Comparison of ENCODE assay signal across 1 cellular context in the genomic region with DNA sequence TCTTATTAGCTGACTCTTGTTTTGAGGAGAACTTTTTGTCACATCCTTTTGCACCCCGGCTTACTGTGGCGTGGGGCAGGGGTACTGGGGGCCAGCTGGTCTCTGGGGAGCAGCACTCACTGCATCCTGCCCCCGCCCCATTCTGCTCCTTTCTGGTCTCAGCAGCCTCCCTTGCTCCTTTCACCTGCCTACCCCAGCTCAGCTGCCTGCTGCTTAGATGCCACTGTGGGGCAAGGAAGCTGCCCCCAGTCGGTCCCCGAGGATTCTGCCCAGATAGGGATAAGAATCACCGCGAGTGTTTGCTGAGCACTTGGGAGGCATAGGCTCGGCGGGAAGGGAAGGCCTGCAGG.
TF ChIP-seq lines count a peak whose summit lies in the region.

No MANE protein-coding gene starts in this region.

TF ChIP-seq in H1, 55 proteins besides CTCF, POLR2A, EP300 and RAD21:
- TF ChIP-seq SIN3A (conservative IDR thresholded peaks at IDR 0.05 in 1 of 2, IDR thresholded peaks at IDR 0.05 in 1 of 2; ENCODE audit: low read depth in 1 of 2, low read length in 2 of 2) (no peak), TAF1 (IDR thresholded peaks at IDR 0.05; ENCODE audit: low read depth, low read length) (no peak), TEAD4 (IDR thresholded peaks at IDR 0.05; ENCODE audit: low read depth, low read length) (no peak), GABPA (IDR thresholded peaks at IDR 0.05; ENCODE audit: borderline replicate concordance, insufficient read depth, low read length) (no peak), BCL11A (IDR thresholded peaks at IDR 0.05; ENCODE audit: low read depth in 2 of 2, low read length in 2 of 2) (no peak), KDM4A (IDR thresholded peaks at IDR 0.05; ENCODE audit: low read depth, low read length, severe bottlenecking) (no peak), RXRA (IDR thresholded peaks at IDR 0.05; ENCODE audit: insufficient read depth, low read depth, low read length) (no peak), TCF12 (IDR thresholded peaks at IDR 0.05; ENCODE audit: low read depth, low read length) (no peak), KDM5A (IDR thresholded peaks at IDR 0.05; ENCODE audit: low read length) (no peak), JUND (IDR thresholded peaks at IDR 0.05; ENCODE audit: low read length) (no peak), BACH1 (IDR thresholded peaks at IDR 0.05; ENCODE audit: low read length) (no peak)
- TF ChIP-seq, protein P1, sequence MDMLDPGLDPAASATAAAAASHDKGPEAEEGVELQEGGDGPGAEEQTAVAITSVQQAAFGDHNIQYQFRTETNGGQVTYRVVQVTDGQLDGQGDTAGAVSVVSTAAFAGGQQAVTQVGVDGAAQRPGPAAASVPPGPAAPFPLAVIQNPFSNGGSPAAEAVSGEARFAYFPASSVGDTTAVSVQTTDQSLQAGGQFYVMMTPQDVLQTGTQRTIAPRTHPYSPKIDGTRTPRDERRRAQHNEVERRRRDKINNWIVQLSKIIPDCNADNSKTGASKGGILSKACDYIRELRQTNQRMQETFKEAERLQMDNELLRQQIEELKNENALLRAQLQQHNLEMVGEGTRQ (IDR thresholded peaks at IDR 0.05; ENCODE audit: low read length), result no peak
